23 cellular contexts compared by ENCODE assay signal in genomic region chr14:73397810-73398209, GRCh38.
DNase-seq lines count a peak whose midpoint lies in the region; ATAC-seq lines count a peak whose summit lies in the region.
"Had no signal": no experiment of that assay in that cellular context is flagged by ENCODE, and none has a peak within 500 bp of the region (broad histone marks: within the 10 kb centered on the region; RNA-seq: fewer than 3 reads in every experiment).

No MANE protein-coding gene starts in this region.

- H3K4me2 ChIP-seq in mesenchymal stem cell (ENCODE audit: low read length, poor library complexity, severe bottlenecking) = no peak overlapping the region
- H3K4me2 ChIP-seq: KMS-11 had no signal

- H3K4me3 Mint-ChIP-seq in central memory CD8-positive, alpha-beta T cell = no peak overlapping the region
- H3K4me3 Mint-ChIP-seq: activated naive CD8-positive, alpha-beta T cell treated with anti-CD3 and anti-CD28 coated beads, Interleukin-2, amount 50 U/mL, for 24 hours; activated T-helper 17 cell treated with anti-CD3 and anti-CD28 coated beads, Interleukin-2, amount 50 U/mL, for 72 hours; brain had no signal

- H3K4me1 ChIP-seq in mesenchymal stem cell (ENCODE audit: control insufficient read depth, insufficient read depth, low read depth, low read length) = peaks cover 1% of the 10 kb centered on the region
- H3K4me1 ChIP-seq: uterus had no signal

- H3K27me3 Mint-ChIP-seq in central memory CD8-positive, alpha-beta T cell = no peaks in the 10 kb centered on the region
- H3K27me3 Mint-ChIP-seq: activated naive CD8-positive, alpha-beta T cell treated with anti-CD3 and anti-CD28 coated beads, Interleukin-2, amount 50 U/mL, for 24 hours; activated T-helper 17 cell treated with anti-CD3 and anti-CD28 coated beads, Interleukin-2, amount 50 U/mL, for 72 hours had no signal

- H2BK15ac ChIP-seq in mesenchymal stem cell (ENCODE audit: low read depth, poor library complexity, severe bottlenecking) = no peak overlapping the region

- H3K4me3 ChIP-seq in mesenchymal stem cell (ENCODE audit: insufficient read depth in 1 of 2, low read depth in 1 of 2, low read length in 2 of 2) = no peak overlapping the region
- H3K4me3 ChIP-seq: coronary artery, lung, uterus had no signal

- no peak overlapping the region for H4K8ac ChIP-seq in mesenchymal stem cell (ENCODE audit: low read length)

- no peak overlapping the region for H3K14ac ChIP-seq in mesenchymal stem cell (ENCODE audit: low read length in 2 of 2)

- no peaks in the 10 kb centered on the region for H3K9me3 Mint-ChIP-seq in central memory CD8-positive, alpha-beta T cell
- H3K9me3 Mint-ChIP-seq: activated naive CD8-positive, alpha-beta T cell treated with anti-CD3 and anti-CD28 coated beads, Interleukin-2, amount 50 U/mL, for 24 hours; activated T-helper 17 cell treated with anti-CD3 and anti-CD28 coated beads, Interleukin-2, amount 50 U/mL, for 72 hours; brain had no signal

- H2BK120ac ChIP-seq in mesenchymal stem cell (ENCODE audit: low read depth, low read length) = no peak overlapping the region

- no peaks in the 10 kb centered on the region for H3K36me3 Mint-ChIP-seq in central memory CD8-positive, alpha-beta T cell (ENCODE audit: insufficient read depth)

- H3K18ac ChIP-seq in mesenchymal stem cell (ENCODE audit: low read depth in 1 of 2, low read length in 2 of 2) = no peak overlapping the region

- no peak overlapping the region for H4K91ac ChIP-seq in mesenchymal stem cell (ENCODE audit: low read length)

- H2AFZ ChIP-seq in mesenchymal stem cell (ENCODE audit: low read depth, low read length) = no peak overlapping the region

- no peak overlapping the region for H3K9ac ChIP-seq in mesenchymal stem cell (ENCODE audit: low read length)
- H3K9ac ChIP-seq: KMS-11 had no signal

- no peak overlapping the region for H3K4ac ChIP-seq in mesenchymal stem cell (ENCODE audit: low read depth in 1 of 2, low read length in 2 of 2)

- H3K27me3 ChIP-seq in mesenchymal stem cell (ENCODE audit: control insufficient read depth in 1 of 2, insufficient read depth in 1 of 2, low read length in 2 of 2) = no peaks in the 10 kb centered on the region
- H3K27me3 ChIP-seq: uterus had no signal

- DNase-seq in DMS79 (lab: John Stamatoyannopoulos, UW) (peak; percentile 32), NCI-H1694 treated with DMSO at 0.1 percent for 48 hours (lab: John Stamatoyannopoulos, UW) (peak; percentile 73), mesenchymal stem cell (peak; percentile 51), NCI-H187 treated with DMSO at 0.1 percent for 48 hours (lab: John Stamatoyannopoulos, UW) (no peak), HT-29 (ENCODE audit: low spot score) (no peak)
- DNase-seq in central memory CD8-positive, alpha-beta T cell (ENCODE audit: low spot score in 2 of 2) = no peak
- no peak for DNase-seq in activated naive CD4-positive, alpha-beta T cell (lab: John Stamatoyannopoulos, UW)
- DNase-seq: ACHN; activated naive CD8-positive, alpha-beta T cell treated with anti-CD3 and anti-CD28 coated beads, Interleukin-2, amount 50 U/mL, for 24 hours; MV-4-11; NCI-H2081 treated with DMSO at 0.1 percent for 48 hours; NCI-H526; OCI-M1; right cardiac atrium; stimulated activated CD4-positive, alpha-beta T cell treated with anti-CD3 and anti-CD28 coated beads, Interleukin-15, amount 100 ng/mL, for 24 hours; uterus had no signal

- no peaks in the 10 kb centered on the region for H3K9me3 ChIP-seq in mesenchymal stem cell (ENCODE audit: control insufficient read depth, low read length)
- H3K9me3 ChIP-seq: uterus had no signal

- peak overlapping the region; percentile 68 for H3K27ac Mint-ChIP-seq in central memory CD8-positive, alpha-beta T cell (ENCODE audit: low read depth)
- H3K27ac Mint-ChIP-seq: activated naive CD8-positive, alpha-beta T cell treated with anti-CD3 and anti-CD28 coated beads, Interleukin-2, amount 50 U/mL, for 24 hours; activated T-helper 17 cell treated with anti-CD3 and anti-CD28 coated beads, Interleukin-2, amount 50 U/mL, for 72 hours had no signal

- ATAC-seq in central memory CD8-positive, alpha-beta T cell (replicated peaks; ENCODE audit: extremely low read depth, poor library complexity, severe bottlenecking) = no peak
- no peak for ATAC-seq in GM19467 (IDR thresholded peaks at IDR 0.05; ENCODE audit: unreplicated experiment)
- ATAC-seq: activated naive CD8-positive, alpha-beta T cell treated with anti-CD3 and anti-CD28 coated beads, Interleukin-2, amount 50 U/mL, for 24 hours; activated T-helper 17 cell treated with anti-CD3 and anti-CD28 coated beads, Interleukin-2, amount 50 U/mL, for 72 hours; right cardiac atrium had no signal

- peaks cover 26% of the 10 kb centered on the region for H3K79me1 ChIP-seq in mesenchymal stem cell (replicated peaks; ENCODE audit: low read length, poor library complexity, severe bottlenecking)

- H2BK5ac ChIP-seq in mesenchymal stem cell (ENCODE audit: low read depth, low read length, poor library complexity, severe bottlenecking) = no peak overlapping the region

- WGBS in mesenchymal stem cell = 40% methylated on average over 2 of the region's 3 CpGs

- peaks cover 33% of the 10 kb centered on the region for H3K4me1 Mint-ChIP-seq in central memory CD8-positive, alpha-beta T cell

- H2AK5ac ChIP-seq in mesenchymal stem cell (ENCODE audit: low read length, severe bottlenecking) = no peak overlapping the region

- H3K27ac ChIP-seq in mesenchymal stem cell (ENCODE audit: low read length, poor library complexity, severe bottlenecking) = no peak overlapping the region
- H3K27ac ChIP-seq: C4-2B, coronary artery, KMS-11, uterus had no signal

- H2BK12ac ChIP-seq in mesenchymal stem cell (ENCODE audit: low read length in 2 of 2) = no peak overlapping the region

- H3K36me3 ChIP-seq in mesenchymal stem cell (ENCODE audit: control insufficient read depth in 1 of 2, insufficient read depth in 2 of 2, low read depth in 1 of 2, low read length in 2 of 2) = peaks cover 0 to 65% of the 10 kb centered on the region in 2 experiments
- H3K36me3 ChIP-seq: uterus had no signal

- H3K23ac ChIP-seq in mesenchymal stem cell (ENCODE audit: low read length in 2 of 2) = no peak overlapping the region

Comparison
In these comparisons a context has a peak if more than half of its experiments do, and no peak if none do; other contexts are left out.
1. DNase-seq: peak in DMS79 (single experiment), NCI-H1694 treated with DMSO at 0.1 percent for 48 hours (single experiment) and mesenchymal stem cell (single experiment); none in central memory CD8-positive, alpha-beta T cell (0 of 2), NCI-H187 treated with DMSO at 0.1 percent for 48 hours (single experiment), HT-29 (single experiment) and activated naive CD4-positive, alpha-beta T cell (0 of 4).